In genomic region chr10:132577350-132578005, GRCh38 we compare ENCODE assay signal across 13 cellular contexts. TPM values are rescaled to one million over a fixed set of nuclear protein-coding genes. Genes with fewer than 3 reads are reported as not detected.
DNase-seq lines count a peak whose midpoint lies in the region; ATAC-seq and TF ChIP-seq lines count a peak whose summit lies in the region.
"Had no signal": no experiment of that assay in that cellular context is flagged by ENCODE, and none has a peak within 500 bp of the region (broad histone marks: within the 10 kb centered on the region; RNA-seq: fewer than 3 reads in every experiment).

No MANE protein-coding gene starts in this region.

- TF ChIP-seq CTCF in AG09309 (IDR thresholded peaks at IDR 0.05; ENCODE audit: control insufficient read depth, insufficient read depth, low read depth, low read length, missing control alignments) (peak; percentile 20), fibroblast of pulmonary artery (IDR thresholded peaks at IDR 0.05; ENCODE audit: low read length, missing control alignments) (peak; percentile 1), colonic mucosa (IDR thresholded peaks at IDR 0.05) (no peak)

- no peaks in the 10 kb centered on the region for H3K9me3 ChIP-seq in muscle layer of colon (ENCODE audit: low read length)
- no peaks in the 10 kb centered on the region for H3K9me3 ChIP-seq in colonic mucosa

- H3K27me3 ChIP-seq in muscle layer of colon (ENCODE audit: control insufficient read depth in 1 of 2, insufficient read depth in 2 of 2, low read length in 2 of 2), result no peaks in the 10 kb centered on the region
- H3K27me3 ChIP-seq in colonic mucosa, result no peaks in the 10 kb centered on the region

- H3K9ac ChIP-seq in muscle layer of colon (ENCODE audit: low read length) (peak overlapping the region; percentile 27), colonic mucosa (ENCODE audit: low read depth in 2 of 2, low read length in 2 of 2) (no peak overlapping the region)

- no peak for DNase-seq in AG09309 (ENCODE audit: low read depth)
- DNase-seq in NCI-H460 (ENCODE audit: extremely low read depth, low read depth), result peak; percentile 60
- DNase-seq in fibroblast of pulmonary artery (ENCODE audit: low read depth), result peak; percentile 12
- no peak for DNase-seq in Kasumi-1 (lab: John Stamatoyannopoulos, UW)
- no peak for DNase-seq in T1000 (lab: John Stamatoyannopoulos, UW)
- DNase-seq in colonic mucosa, result no peak
- DNase-seq: CD4-positive, alpha-beta T cell; effector CD8-positive, alpha-beta T cell; NCI-H446; T-helper 2 cell had no signal

- no peak for ATAC-seq in HG03039 (IDR thresholded peaks at IDR 0.05; ENCODE audit: unreplicated experiment)
- ATAC-seq: activated T-helper 17 cell treated with anti-CD3 and anti-CD28 coated beads, Interleukin-2, amount 50 U/mL, for 72 hours had no signal

- intact Hi-C loops in colonic mucosa (cut with DNase I), result loop anchor here (10.0 kb wide), 1 partner anchor 193 kb away; no protein-coding TSS in a partner anchor

- H3K4me1 ChIP-seq in muscle layer of colon (ENCODE audit: insufficient read depth, low read length) (peaks cover 61% of the 10 kb centered on the region), colonic mucosa (peaks cover 17% of the 10 kb centered on the region)

- H3K36me3 ChIP-seq in muscle layer of colon (ENCODE audit: insufficient read depth, low read length) (no peaks in the 10 kb centered on the region), colonic mucosa (no peaks in the 10 kb centered on the region)

- H3K4me3 ChIP-seq in AG09309 (ENCODE audit: control insufficient read depth, low read depth, low read length) (no peak overlapping the region), fibroblast of pulmonary artery (replicated peaks; ENCODE audit: low read depth, low read length) (no peak overlapping the region), muscle layer of colon (ENCODE audit: low read depth in 1 of 2, low read length in 2 of 2) (no peak overlapping the region), colonic mucosa (no peak overlapping the region)

- no peak overlapping the region for H3K27ac ChIP-seq in muscle layer of colon (ENCODE audit: low read depth, low read length)
- no peak overlapping the region for H3K27ac ChIP-seq in colonic mucosa

RNA-seq across cellular contexts. Expression of gene INPP5A, which starts 39.9 kb away (rescaled TPM):
- 11.7 and 13.1 TPM in 2 replicates for total RNA-seq in NCI-H460 (2014; rRNA removed; shearing (Covaris generic))
- polyA plus RNA-seq in NCI-H460 (2014; cell fraction: nucleus; rRNA removed), result 7.4 and 17.5 TPM in 2 replicates
- 10 to 100 TPM; 29.9 to 41.5 TPM for total RNA-seq in colonic mucosa

Comparison
In these comparisons a context has a peak if more than half of its experiments do, and no peak if none do; other contexts are left out.
1. DNase-seq: peak in NCI-H460 (single experiment) and fibroblast of pulmonary artery (single experiment); none in AG09309 (single experiment), Kasumi-1 (0 of 2), T1000 (single experiment) and colonic mucosa (single experiment).